ENCODE assay signal across 9 cellular contexts in genomic region chr1:154431586-154432373, GRCh38. TPM values are rescaled to one million over a fixed set of nuclear protein-coding genes. Genes with fewer than 3 reads are reported as not detected.
A peak's percentile ranks its signal among the peaks of the same experiment; 100 is the strongest.
DNase-seq lines count a peak whose midpoint lies in the region; ATAC-seq, FAIRE-seq and TF ChIP-seq lines count a peak whose summit lies in the region.
"Had no signal": no experiment of that assay in that cellular context is flagged by ENCODE, and none has a peak within 500 bp of the region (broad histone marks: within the 10 kb centered on the region; RNA-seq: fewer than 3 reads in every experiment).

No MANE protein-coding gene starts in this region.

- DNase-seq in AG09319 (ENCODE audit: extremely low read depth, low read depth) (peak; percentile 54), NOMO-1 treated with DMSO at 0.1 percent for 48 hours (lab: John Stamatoyannopoulos, UW; ENCODE audit: unreplicated experiment) (peak; percentile 41), mucosa of descending colon (no peak), frontal cortex (ENCODE audit: low spot score in 2 of 2) (no peak), globus pallidus (ENCODE audit: low spot score) (no peak)
- DNase-seq: activated naive CD8-positive, alpha-beta T cell treated with anti-CD3 and anti-CD28 coated beads, Interleukin-2, amount 10 ng/mL, durations not matched to agents 7 days and 5 days had no signal

- peaks cover 0 to 6% (median 0%) of the 10 kb centered on the region in 5 experiments for H3K9me3 Mint-ChIP-seq in brain
- no peaks in the 10 kb centered on the region for H3K9me3 Mint-ChIP-seq in nephron
- H3K9me3 Mint-ChIP-seq: activated naive CD8-positive, alpha-beta T cell treated with anti-CD3 and anti-CD28 coated beads, Interleukin-2, amount 10 ng/mL, durations not matched to agents 7 days and 5 days had no signal

- H3K27ac Mint-ChIP-seq in brain (peak overlapping the region; percentile 3 to 80 (median 52)), nephron (peak overlapping the region in 2 of 3 experiments; percentile 50 to 68)
- H3K27ac Mint-ChIP-seq: activated naive CD8-positive, alpha-beta T cell treated with anti-CD3 and anti-CD28 coated beads, Interleukin-2, amount 10 ng/mL, durations not matched to agents 7 days and 5 days had no signal

- H3K4me3 Mint-ChIP-seq in brain (peak overlapping the region in 1 of 5 experiments; percentile 8), nephron (peak overlapping the region in 1 of 3 experiments; percentile 13)
- H3K4me3 Mint-ChIP-seq: activated naive CD8-positive, alpha-beta T cell treated with anti-CD3 and anti-CD28 coated beads, Interleukin-2, amount 10 ng/mL, durations not matched to agents 7 days and 5 days had no signal

- FAIRE-seq in frontal cortex (lab: Jason Lieb, UNC) = no peak

- H3K27me3 Mint-ChIP-seq in brain = no peaks in the 10 kb centered on the region
- H3K27me3 Mint-ChIP-seq in nephron (ENCODE audit: low read depth) = peaks cover 4% of the 10 kb centered on the region
- H3K27me3 Mint-ChIP-seq: activated naive CD8-positive, alpha-beta T cell treated with anti-CD3 and anti-CD28 coated beads, Interleukin-2, amount 10 ng/mL, durations not matched to agents 7 days and 5 days had no signal

- ATAC-seq in mucosa of descending colon (no peak), HG03175 (IDR thresholded peaks at IDR 0.05; ENCODE audit: unreplicated experiment) (no peak)

- H3K36me3 Mint-ChIP-seq in brain = no peaks in the 10 kb centered on the region
- H3K36me3 Mint-ChIP-seq in nephron (ENCODE audit: low read depth) = no peaks in the 10 kb centered on the region
- H3K36me3 Mint-ChIP-seq: activated naive CD8-positive, alpha-beta T cell treated with anti-CD3 and anti-CD28 coated beads, Interleukin-2, amount 10 ng/mL, durations not matched to agents 7 days and 5 days had no signal

- H3K4me3 ChIP-seq in mucosa of descending colon = no peak overlapping the region

- no peaks in the 10 kb centered on the region for H3K36me3 ChIP-seq in mucosa of descending colon (ENCODE audit: low read depth)

- intact Hi-C loops in mucosa of descending colon (cut with DNase I, micrococcal nuclease) = no loop called here

- TF ChIP-seq CTCF in AG09319 (IDR thresholded peaks at IDR 0.05; ENCODE audit: low read depth, low read length) (no peak), brain (conservative IDR thresholded peaks at IDR 0.05) (no peak), nephron (IDR thresholded peaks at IDR 0.05; ENCODE audit: unreplicated experiment in 3 of 3) (no peak), mucosa of descending colon (IDR thresholded peaks at IDR 0.05) (no peak)

- peaks cover 34% of the 10 kb centered on the region for H3K4me1 ChIP-seq in mucosa of descending colon (ENCODE audit: low read depth)

- H3K9me3 ChIP-seq in mucosa of descending colon = no peaks in the 10 kb centered on the region

- peaks cover 34% of the 10 kb centered on the region for H3K4me1 Mint-ChIP-seq in brain
- peaks cover 47% of the 10 kb centered on the region for H3K4me1 Mint-ChIP-seq in nephron

RNA-seq across cellular contexts. Expression of gene IL6R, which starts 26.6 kb away (rescaled TPM):
- 1.4 TPM for polyA plus RNA-seq in brain (ENCODE audit: insufficient read depth, low read depth, low replicate concordance)
- total RNA-seq in mucosa of descending colon = 10 to 100 TPM; 31.8 to 43.9 (median 42.5) TPM
- total RNA-seq in frontal cortex = 3.3 TPM

Comparison
In these comparisons a context has a peak if more than half of its experiments do, and no peak if none do; other contexts are left out.
1. DNase-seq: peak in AG09319 (single experiment) and NOMO-1 treated with DMSO at 0.1 percent for 48 hours (single experiment); none in mucosa of descending colon (0 of 3), frontal cortex (0 of 2) and globus pallidus (single experiment).